Comparison of ENCODE assay signal across 14 cellular contexts in genomic region chr16:11687606-11688519, GRCh38. TPM values are rescaled to one million over a fixed set of nuclear protein-coding genes. Genes with fewer than 3 reads are reported as not detected.
DNase-seq lines count a peak whose midpoint lies in the region; ATAC-seq and TF ChIP-seq lines count a peak whose summit lies in the region.
"Had no signal": no experiment of that assay in that cellular context is flagged by ENCODE, and none has a peak within 500 bp of the region (broad histone marks: within the 10 kb centered on the region; RNA-seq: fewer than 3 reads in every experiment).

No MANE protein-coding gene starts in this region.

- TF ChIP-seq POLR2A in spleen (IDR thresholded peaks at IDR 0.05), result no peak

- TF ChIP-seq CTCF in spleen (IDR thresholded peaks at IDR 0.05 in 8 of 11, conservative IDR thresholded peaks at IDR 0.05 in 3 of 11) (no peak), MCF 10A (IDR thresholded peaks at IDR 0.05; ENCODE audit: unreplicated experiment) (no peak), GM20000 (IDR thresholded peaks at IDR 0.05; ENCODE audit: extremely low read depth, missing control alignments) (no peak)

- H3K27me3 ChIP-seq in spleen (replicated peaks in 1 of 7), result no peaks in the 10 kb centered on the region

- H3K4me3 Mint-ChIP-seq in central memory CD8-positive, alpha-beta T cell, result no peak overlapping the region
- no peak overlapping the region for H3K4me3 Mint-ChIP-seq in MCF 10A (ENCODE audit: unreplicated experiment)

- POLR2A ChIA-PET in MCF 10A (lab: Yijun Ruan, JAX), result interaction anchor here (0.6 to 1.6 kb wide), 3 partner anchors 11 to 129 kb away, joined by 3 to 5 read pairs (median 3); no protein-coding TSS in a partner anchor

- H3K27ac ChIP-seq in spleen, result peak overlapping the region in 5 of 8 donors; percentile 27 to 81 (median 78)
- H3K27ac ChIP-seq: 22Rv1, VCaP had no signal

- H3K4me1 ChIP-seq in spleen, result peaks cover 20 to 87% (median 49%) of the 10 kb centered on the region in 6 donors
- H3K4me1 ChIP-seq: HAP-1 had no signal

- peaks cover 0 to 92% (median 60%) of the 10 kb centered on the region in 6 donors for H3K36me3 ChIP-seq in spleen

- H3K9me3 Mint-ChIP-seq in central memory CD8-positive, alpha-beta T cell, result no peaks in the 10 kb centered on the region
- H3K9me3 Mint-ChIP-seq in MCF 10A (ENCODE audit: unreplicated experiment), result no peaks in the 10 kb centered on the region

- DNase-seq in NCI-H2107 treated with DMSO at 0.1 percent for 48 hours (lab: John Stamatoyannopoulos, UW; ENCODE audit: unreplicated experiment), result peak; percentile 24
- no peak for DNase-seq in NCI-H2107 (lab: John Stamatoyannopoulos, UW)
- peak; percentile 23 for DNase-seq in NCI-H2171 (lab: John Stamatoyannopoulos, UW)
- DNase-seq in central memory CD8-positive, alpha-beta T cell (ENCODE audit: low spot score in 2 of 2), result no peak
- DNase-seq in spleen, result no peak
- DNase-seq in MCF 10A (ENCODE audit: unreplicated experiment), result no peak
- DNase-seq in GM20000 (ENCODE audit: low spot score), result no peak
- DNase-seq: NCI-H2081; OCI-M1; stimulated activated naive CD8-positive, alpha-beta T cell treated with anti-CD3 and anti-CD28 coated beads, Interleukin-15, Interleukin-2, amounts not matched to agents 100 U/mL and 50 U/mL, for 24 hours had no signal

- WGBS in spleen, 5 donors, result 83 to 92% (median 87%) methylated on average over 13 of the region's 13 CpGs

- CTCF ChIA-PET in MCF 10A (lab: Yijun Ruan, JAX), result interaction anchor here (0.6 to 2.8 kb wide), 7 partner anchors 7 to 292 kb away, joined by 3 to 13 read pairs (median 4); no protein-coding TSS in a partner anchor

- no peaks in the 10 kb centered on the region for H3K27me3 Mint-ChIP-seq in central memory CD8-positive, alpha-beta T cell
- H3K27me3 Mint-ChIP-seq in MCF 10A (ENCODE audit: insufficient read depth, unreplicated experiment), result no peaks in the 10 kb centered on the region

- no TSS peak for BruUV-seq in MCF 10A (replicated peaks; lab: Mats Ljungman, UMichigan)

- peaks cover 29% of the 10 kb centered on the region for H3K4me1 Mint-ChIP-seq in central memory CD8-positive, alpha-beta T cell
- peaks cover 2% of the 10 kb centered on the region for H3K4me1 Mint-ChIP-seq in MCF 10A (ENCODE audit: insufficient read depth, unreplicated experiment)

- intact Hi-C loops in spleen (cut with DNase I; ENCODE audit: low total_unique reads) (no loop called here), MCF 10A (cut with micrococcal nuclease) (no loop called here)

- H3K27ac Mint-ChIP-seq in central memory CD8-positive, alpha-beta T cell (ENCODE audit: low read depth), result peak overlapping the region; percentile 50
- no peak overlapping the region for H3K27ac Mint-ChIP-seq in MCF 10A (ENCODE audit: low read depth, unreplicated experiment)

- no peaks in the 10 kb centered on the region for H3K9me3 ChIP-seq in spleen
- H3K9me3 ChIP-seq: HAP-1 had no signal

- peaks cover 62% of the 10 kb centered on the region for H3K36me3 Mint-ChIP-seq in central memory CD8-positive, alpha-beta T cell (ENCODE audit: insufficient read depth)
- peaks cover 82% of the 10 kb centered on the region for H3K36me3 Mint-ChIP-seq in MCF 10A (ENCODE audit: insufficient read depth, unreplicated experiment)

- H3K4me3 ChIP-seq in spleen, result no peak overlapping the region
- H3K4me3 ChIP-seq: HAP-1 had no signal

- ATAC-seq in central memory CD8-positive, alpha-beta T cell (replicated peaks; ENCODE audit: extremely low read depth, poor library complexity, severe bottlenecking), result no peak
- no peak for ATAC-seq in GM18517 (IDR thresholded peaks at IDR 0.05; ENCODE audit: unreplicated experiment)
- ATAC-seq: stimulated activated naive CD8-positive, alpha-beta T cell treated with anti-CD3 and anti-CD28 coated beads, Interleukin-15, Interleukin-2, amounts not matched to agents 100 U/mL and 50 U/mL, for 24 hours had no signal

RNA-seq across cellular contexts. Expression of gene SNN, which starts 19.6 kb away (rescaled TPM):
- total RNA-seq in spleen (10 to 100 TPM; 44.5 to 59.5 (median 49.1) TPM), MCF 10A (2022) (1.9 and 5.8 TPM in 2 replicates)
- 10 to 100 TPM; 22.3 to 53.7 (median 25.1) TPM for polyA plus RNA-seq in spleen

RNA-seq across cellular contexts. Expression of gene TXNDC11, which starts 54.8 kb away (rescaled TPM):
- total RNA-seq in spleen, result 100 to 1,000 TPM in 1 of 7 donors, 10 to 100 TPM in 6; 42.7 to 104 (median 64.0) TPM
- 10 to 100 TPM; 28.3 to 43.4 (median 36.6) TPM for polyA plus RNA-seq in spleen
- total RNA-seq in MCF 10A (2022), result 38.2 and 43.7 TPM in 2 replicates

Comparison
In these comparisons a context has a peak if more than half of its experiments do, and no peak if none do; other contexts are left out.
1. DNase-seq: peak in NCI-H2107 treated with DMSO at 0.1 percent for 48 hours (single experiment) and NCI-H2171 (single experiment); none in NCI-H2107 (single experiment), central memory CD8-positive, alpha-beta T cell (0 of 2), spleen (single experiment), MCF 10A (single experiment) and GM20000 (single experiment).